Comparison of ENCODE assay signal across 1 cellular context in genomic region chr5:40801771-40802562, GRCh38.
TF ChIP-seq lines count a peak whose summit lies in the region.

No MANE protein-coding gene starts in this region.

TF ChIP-seq in K562, 482 proteins besides CTCF, POLR2A, EP300 and RAD21 (continued from another document and continues in another):
- TF ChIP-seq PHB2 (IDR thresholded peaks at IDR 0.05; ENCODE audit: low read depth) (peak; percentile 61; the same call in 1 of the 2 replicates), TFAM (CRISPR knock-in tag; conservative IDR thresholded peaks at IDR 0.05) (no peak), ZNF780A (CRISPR knock-in tag; IDR thresholded peaks at IDR 0.05) (no peak), WHSC1 (IDR thresholded peaks at IDR 0.05; ENCODE audit: low read length) (no peak), PTBP1 (IDR thresholded peaks at IDR 0.05; ENCODE audit: low read depth, low read length) (no peak), KAT8 (IDR thresholded peaks at IDR 0.05; ENCODE audit: low read depth) (no peak), SAP30 (IDR thresholded peaks at IDR 0.05; ENCODE audit: borderline replicate concordance, insufficient read depth, low read depth, low read length, poor library complexity, severe bottlenecking) (no peak), TCF7L2 (IDR thresholded peaks at IDR 0.05; ENCODE audit: low read depth, low read length) (no peak), JUND (IDR thresholded peaks at IDR 0.05; ENCODE audit: borderline replicate concordance, low read depth, low read length) (peak; percentile 78), JUND (tag; IDR thresholded peaks at IDR 0.05; ENCODE audit: borderline replicate concordance, low read depth, low read length) (peak; percentile 49; the same call in 1 of the 3 replicates), HNRNPH1 (optimal IDR thresholded peaks at IDR 0.05; ENCODE audit: low read depth, low read length) (no peak), KLF10 (CRISPR knock-in tag; IDR thresholded peaks at IDR 0.05) (no peak), ZNF263 (CRISPR knock-in tag; IDR thresholded peaks at IDR 0.05; ENCODE audit: borderline replicate concordance) (no peak), ZNF165 (CRISPR knock-in tag; IDR thresholded peaks at IDR 0.05; ENCODE audit: borderline replicate concordance) (no peak), NCOR1 (IDR thresholded peaks at IDR 0.05) (peak; percentile 90), SMAD3 (CRISPR knock-in tag; conservative IDR thresholded peaks at IDR 0.05) (no peak), ZNF354B (CRISPR knock-in tag; IDR thresholded peaks at IDR 0.05) (no peak), ZNF507 (tag; conservative IDR thresholded peaks at IDR 0.05) (no peak), ZFP91 (CRISPR knock-in tag; IDR thresholded peaks at IDR 0.05) (no peak), PRMT5 (CRISPR knock-in tag; IDR thresholded peaks at IDR 0.05) (no peak), MTA3 (IDR thresholded peaks at IDR 0.05; ENCODE audit: borderline replicate concordance) (peak; percentile 83; the same call in 1 of the 2 replicates), EP400 (IDR thresholded peaks at IDR 0.05) (peak; percentile 81), POLR2G (IDR thresholded peaks at IDR 0.05; ENCODE audit: low read depth, low read length) (no peak; the same call in 1 of the 2 replicates), PTRF (tag; IDR thresholded peaks at IDR 0.05) (no peak), SIX5 (IDR thresholded peaks at IDR 0.05; ENCODE audit: borderline replicate concordance in 1 of 2, insufficient read depth in 1 of 2, low read depth in 1 of 2, low read length in 2 of 2) (no peak), ZNF121 (CRISPR knock-in tag; conservative IDR thresholded peaks at IDR 0.05) (no peak), HLTF (IDR thresholded peaks at IDR 0.05) (peak; percentile 71; the same call in 1 of the 2 replicates), RAD51 (IDR thresholded peaks at IDR 0.05; ENCODE audit: borderline replicate concordance, low read depth) (peak; percentile 6; the same call in 1 of the 2 replicates), KDM5B (IDR thresholded peaks at IDR 0.05; ENCODE audit: insufficient replicate concordance, low read depth, low read length) (peak; percentile 24), CXXC5 (CRISPR knock-in tag; IDR thresholded peaks at IDR 0.05) (no peak), HDAC8 (tag; IDR thresholded peaks at IDR 0.05) (no peak), L3MBTL2 (IDR thresholded peaks at IDR 0.05) (no peak; the same call in none of the 2 replicates), EZH2 (IDR thresholded peaks at IDR 0.05; ENCODE audit: borderline replicate concordance, low read depth, low read length) (no peak), CC2D1A (IDR thresholded peaks at IDR 0.05) (peak; percentile 28; the same call in 1 of the 2 replicates), NFRKB (IDR thresholded peaks at IDR 0.05; ENCODE audit: low read depth) (peak; percentile 37; the same call in 1 of the 2 replicates), CTBP1 (IDR thresholded peaks at IDR 0.05; ENCODE audit: borderline replicate concordance) (peak; percentile 57), SRF (CRISPR knock-in tag; IDR thresholded peaks at IDR 0.05) (no peak), LCOR (CRISPR knock-in tag; IDR thresholded peaks at IDR 0.05) (peak; percentile 63; the same call in 1 of the 2 replicates), ERF (CRISPR knock-in tag; IDR thresholded peaks at IDR 0.05) (no peak), MEIS2 (IDR thresholded peaks at IDR 0.05; ENCODE audit: partially characterized antibody) (no peak), DLX4 (CRISPR knock-in tag; IDR thresholded peaks at IDR 0.05) (no peak), ZEB2 (IDR thresholded peaks at IDR 0.05) (peak; percentile 81), ZNF274 (IDR thresholded peaks at IDR 0.05; ENCODE audit: borderline replicate concordance, low read depth, low read length) (no peak), RFX7 (CRISPR knock-in tag; IDR thresholded peaks at IDR 0.05) (no peak), FOXP1 (CRISPR knock-in tag; IDR thresholded peaks at IDR 0.05) (no peak), ZKSCAN3 (CRISPR knock-in tag; IDR thresholded peaks at IDR 0.05) (no peak), TAF1 (IDR thresholded peaks at IDR 0.05; ENCODE audit: control insufficient read depth, extremely low read depth, insufficient read depth, low read length, severe bottlenecking) (no peak), CCAR2 (IDR thresholded peaks at IDR 0.05; ENCODE audit: low read depth, low read length) (no peak), HNRNPUL1 (IDR thresholded peaks at IDR 0.05; ENCODE audit: low read length) (no peak), ZNF280A (IDR thresholded peaks at IDR 0.05; ENCODE audit: low read depth, partially characterized antibody) (no peak), ZNF445 (CRISPR knock-in tag; IDR thresholded peaks at IDR 0.05; ENCODE audit: low read depth) (no peak), PTTG1 (tag; IDR thresholded peaks at IDR 0.05; ENCODE audit: low read depth) (no peak)
- TF ChIP-seq, protein P1, sequence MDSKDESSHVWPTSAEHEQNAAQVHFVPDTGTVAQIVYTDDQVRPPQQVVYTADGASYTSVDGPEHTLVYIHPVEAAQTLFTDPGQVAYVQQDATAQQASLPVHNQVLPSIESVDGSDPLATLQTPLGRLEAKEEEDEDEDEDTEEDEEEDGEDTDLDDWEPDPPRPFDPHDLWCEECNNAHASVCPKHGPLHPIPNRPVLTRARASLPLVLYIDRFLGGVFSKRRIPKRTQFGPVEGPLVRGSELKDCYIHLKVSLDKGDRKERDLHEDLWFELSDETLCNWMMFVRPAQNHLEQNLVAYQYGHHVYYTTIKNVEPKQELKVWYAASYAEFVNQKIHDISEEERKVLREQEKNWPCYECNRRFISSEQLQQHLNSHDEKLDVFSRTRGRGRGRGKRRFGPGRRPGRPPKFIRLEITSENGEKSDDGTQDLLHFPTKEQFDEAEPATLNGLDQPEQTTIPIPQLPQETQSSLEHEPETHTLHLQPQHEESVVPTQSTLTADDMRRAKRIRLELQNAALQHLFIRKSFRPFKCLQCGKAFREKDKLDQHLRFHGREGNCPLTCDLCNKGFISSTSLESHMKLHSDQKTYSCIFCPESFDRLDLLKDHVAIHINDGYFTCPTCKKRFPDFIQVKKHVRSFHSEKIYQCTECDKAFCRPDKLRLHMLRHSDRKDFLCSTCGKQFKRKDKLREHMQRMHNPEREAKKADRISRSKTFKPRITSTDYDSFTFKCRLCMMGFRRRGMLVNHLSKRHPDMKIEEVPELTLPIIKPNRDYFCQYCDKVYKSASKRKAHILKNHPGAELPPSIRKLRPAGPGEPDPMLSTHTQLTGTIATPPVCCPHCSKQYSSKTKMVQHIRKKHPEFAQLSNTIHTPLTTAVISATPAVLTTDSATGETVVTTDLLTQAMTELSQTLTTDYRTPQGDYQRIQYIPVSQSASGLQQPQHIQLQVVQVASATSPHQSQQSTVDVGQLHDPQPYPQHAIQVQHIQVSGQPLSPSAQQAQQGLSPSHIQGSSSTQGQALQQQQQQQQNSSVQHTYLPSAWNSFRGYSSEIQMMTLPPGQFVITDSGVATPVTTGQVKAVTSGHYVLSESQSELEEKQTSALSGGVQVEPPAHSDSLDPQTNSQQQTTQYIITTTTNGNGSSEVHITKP (IDR thresholded peaks at IDR 0.05; ENCODE audit: partially characterized antibody) = peak; percentile 54
- TF ChIP-seq, protein P2, sequence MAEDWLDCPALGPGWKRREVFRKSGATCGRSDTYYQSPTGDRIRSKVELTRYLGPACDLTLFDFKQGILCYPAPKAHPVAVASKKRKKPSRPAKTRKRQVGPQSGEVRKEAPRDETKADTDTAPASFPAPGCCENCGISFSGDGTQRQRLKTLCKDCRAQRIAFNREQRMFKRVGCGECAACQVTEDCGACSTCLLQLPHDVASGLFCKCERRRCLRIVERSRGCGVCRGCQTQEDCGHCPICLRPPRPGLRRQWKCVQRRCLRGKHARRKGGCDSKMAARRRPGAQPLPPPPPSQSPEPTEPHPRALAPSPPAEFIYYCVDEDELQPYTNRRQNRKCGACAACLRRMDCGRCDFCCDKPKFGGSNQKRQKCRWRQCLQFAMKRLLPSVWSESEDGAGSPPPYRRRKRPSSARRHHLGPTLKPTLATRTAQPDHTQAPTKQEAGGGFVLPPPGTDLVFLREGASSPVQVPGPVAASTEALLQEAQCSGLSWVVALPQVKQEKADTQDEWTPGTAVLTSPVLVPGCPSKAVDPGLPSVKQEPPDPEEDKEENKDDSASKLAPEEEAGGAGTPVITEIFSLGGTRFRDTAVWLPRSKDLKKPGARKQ (CRISPR knock-in tag; IDR thresholded peaks at IDR 0.05) = no peak
- TF ChIP-seq, protein P3, sequence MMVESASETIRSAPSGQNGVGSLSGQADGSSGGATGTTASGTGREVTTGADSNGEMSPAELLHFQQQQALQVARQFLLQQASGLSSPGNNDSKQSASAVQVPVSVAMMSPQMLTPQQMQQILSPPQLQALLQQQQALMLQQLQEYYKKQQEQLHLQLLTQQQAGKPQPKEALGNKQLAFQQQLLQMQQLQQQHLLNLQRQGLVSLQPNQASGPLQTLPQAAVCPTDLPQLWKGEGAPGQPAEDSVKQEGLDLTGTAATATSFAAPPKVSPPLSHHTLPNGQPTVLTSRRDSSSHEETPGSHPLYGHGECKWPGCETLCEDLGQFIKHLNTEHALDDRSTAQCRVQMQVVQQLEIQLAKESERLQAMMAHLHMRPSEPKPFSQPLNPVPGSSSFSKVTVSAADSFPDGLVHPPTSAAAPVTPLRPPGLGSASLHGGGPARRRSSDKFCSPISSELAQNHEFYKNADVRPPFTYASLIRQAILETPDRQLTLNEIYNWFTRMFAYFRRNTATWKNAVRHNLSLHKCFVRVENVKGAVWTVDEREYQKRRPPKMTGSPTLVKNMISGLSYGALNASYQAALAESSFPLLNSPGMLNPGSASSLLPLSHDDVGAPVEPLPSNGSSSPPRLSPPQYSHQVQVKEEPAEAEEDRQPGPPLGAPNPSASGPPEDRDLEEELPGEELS (CRISPR knock-in tag; IDR thresholded peaks at IDR 0.05; ENCODE audit: borderline replicate concordance) = no peak
- TF ChIP-seq, protein P4, sequence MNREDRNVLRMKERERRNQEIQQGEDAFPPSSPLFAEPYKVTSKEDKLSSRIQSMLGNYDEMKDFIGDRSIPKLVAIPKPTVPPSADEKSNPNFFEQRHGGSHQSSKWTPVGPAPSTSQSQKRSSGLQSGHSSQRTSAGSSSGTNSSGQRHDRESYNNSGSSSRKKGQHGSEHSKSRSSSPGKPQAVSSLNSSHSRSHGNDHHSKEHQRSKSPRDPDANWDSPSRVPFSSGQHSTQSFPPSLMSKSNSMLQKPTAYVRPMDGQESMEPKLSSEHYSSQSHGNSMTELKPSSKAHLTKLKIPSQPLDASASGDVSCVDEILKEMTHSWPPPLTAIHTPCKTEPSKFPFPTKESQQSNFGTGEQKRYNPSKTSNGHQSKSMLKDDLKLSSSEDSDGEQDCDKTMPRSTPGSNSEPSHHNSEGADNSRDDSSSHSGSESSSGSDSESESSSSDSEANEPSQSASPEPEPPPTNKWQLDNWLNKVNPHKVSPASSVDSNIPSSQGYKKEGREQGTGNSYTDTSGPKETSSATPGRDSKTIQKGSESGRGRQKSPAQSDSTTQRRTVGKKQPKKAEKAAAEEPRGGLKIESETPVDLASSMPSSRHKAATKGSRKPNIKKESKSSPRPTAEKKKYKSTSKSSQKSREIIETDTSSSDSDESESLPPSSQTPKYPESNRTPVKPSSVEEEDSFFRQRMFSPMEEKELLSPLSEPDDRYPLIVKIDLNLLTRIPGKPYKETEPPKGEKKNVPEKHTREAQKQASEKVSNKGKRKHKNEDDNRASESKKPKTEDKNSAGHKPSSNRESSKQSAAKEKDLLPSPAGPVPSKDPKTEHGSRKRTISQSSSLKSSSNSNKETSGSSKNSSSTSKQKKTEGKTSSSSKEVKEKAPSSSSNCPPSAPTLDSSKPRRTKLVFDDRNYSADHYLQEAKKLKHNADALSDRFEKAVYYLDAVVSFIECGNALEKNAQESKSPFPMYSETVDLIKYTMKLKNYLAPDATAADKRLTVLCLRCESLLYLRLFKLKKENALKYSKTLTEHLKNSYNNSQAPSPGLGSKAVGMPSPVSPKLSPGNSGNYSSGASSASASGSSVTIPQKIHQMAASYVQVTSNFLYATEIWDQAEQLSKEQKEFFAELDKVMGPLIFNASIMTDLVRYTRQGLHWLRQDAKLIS (CRISPR knock-in tag; IDR thresholded peaks at IDR 0.05) = 0 out of 2 replicates have a peak, but pooled peaks have one; percentile 49
- TF ChIP-seq, protein P5, sequence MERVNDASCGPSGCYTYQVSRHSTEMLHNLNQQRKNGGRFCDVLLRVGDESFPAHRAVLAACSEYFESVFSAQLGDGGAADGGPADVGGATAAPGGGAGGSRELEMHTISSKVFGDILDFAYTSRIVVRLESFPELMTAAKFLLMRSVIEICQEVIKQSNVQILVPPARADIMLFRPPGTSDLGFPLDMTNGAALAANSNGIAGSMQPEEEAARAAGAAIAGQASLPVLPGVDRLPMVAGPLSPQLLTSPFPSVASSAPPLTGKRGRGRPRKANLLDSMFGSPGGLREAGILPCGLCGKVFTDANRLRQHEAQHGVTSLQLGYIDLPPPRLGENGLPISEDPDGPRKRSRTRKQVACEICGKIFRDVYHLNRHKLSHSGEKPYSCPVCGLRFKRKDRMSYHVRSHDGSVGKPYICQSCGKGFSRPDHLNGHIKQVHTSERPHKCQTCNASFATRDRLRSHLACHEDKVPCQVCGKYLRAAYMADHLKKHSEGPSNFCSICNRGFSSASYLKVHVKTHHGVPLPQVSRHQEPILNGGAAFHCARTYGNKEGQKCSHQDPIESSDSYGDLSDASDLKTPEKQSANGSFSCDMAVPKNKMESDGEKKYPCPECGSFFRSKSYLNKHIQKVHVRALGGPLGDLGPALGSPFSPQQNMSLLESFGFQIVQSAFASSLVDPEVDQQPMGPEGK (CRISPR knock-in tag; IDR thresholded peaks at IDR 0.05; ENCODE audit: borderline replicate concordance) = no peak
